Comparison of ENCODE assay signal across 8 cellular contexts in the genomic region with DNA sequence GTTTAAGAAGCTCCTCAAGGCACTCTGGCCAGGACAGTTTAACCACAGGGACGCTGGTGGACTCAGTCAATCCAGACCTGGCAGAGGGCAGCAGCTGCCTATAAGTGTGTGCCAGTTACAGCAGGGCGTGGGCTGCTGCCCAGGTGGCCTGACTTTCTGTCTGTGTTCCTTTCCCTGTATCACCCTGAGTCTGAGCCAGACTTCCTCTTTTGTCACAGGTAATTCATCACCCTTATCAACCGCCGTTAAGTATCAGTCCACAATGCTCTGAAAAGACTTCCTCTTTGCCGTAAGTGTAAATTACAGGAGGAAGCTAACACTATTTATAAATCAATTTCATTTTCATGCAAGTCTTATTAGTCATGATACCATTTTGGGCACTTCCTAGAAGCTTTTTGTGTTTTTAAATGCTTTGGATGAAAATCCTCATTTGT. TPM values are rescaled to one million over a fixed set of nuclear protein-coding genes. Genes with fewer than 3 reads are reported as not detected.
DNase-seq lines count a peak whose midpoint lies in the region; ATAC-seq and TF ChIP-seq lines count a peak whose summit lies in the region.

No MANE protein-coding gene starts in this region.

- peaks cover 34% of the 10 kb centered on the region for H3K4me1 ChIP-seq in foreskin keratinocyte

- peak overlapping the region; percentile 95 for H3K27ac Mint-ChIP-seq in T-helper 17 cell
- H3K27ac Mint-ChIP-seq in stimulated activated naive CD8-positive, alpha-beta T cell treated with anti-CD3 and anti-CD28 coated beads, Interleukin-15, Interleukin-2, amounts not matched to agents 100 ng/mL and 50 ng/mL, for 24 hours: peak overlapping the region; percentile 94

- H3K27me3 ChIP-seq in foreskin keratinocyte: no peaks in the 10 kb centered on the region

- H3K9me3 Mint-ChIP-seq in stimulated activated naive CD8-positive, alpha-beta T cell treated with anti-CD3 and anti-CD28 coated beads, Interleukin-15, Interleukin-2, amounts not matched to agents 100 ng/mL and 50 ng/mL, for 24 hours: no peaks in the 10 kb centered on the region

- H3K9me3 ChIP-seq in T-helper 17 cell (ENCODE audit: control insufficient read depth, low read length, poor library complexity, severe bottlenecking): no peaks in the 10 kb centered on the region

- H3K4me3 ChIP-seq in NB4 (ENCODE audit: low read depth, low read length): no peak overlapping the region

- no peak for TF ChIP-seq CTCF in NB4 (IDR thresholded peaks at IDR 0.05; ENCODE audit: low read depth, low read length)
- peak; percentile 5 for TF ChIP-seq CTCF in foreskin keratinocyte (conservative IDR thresholded peaks at IDR 0.05)

- peaks cover 54% of the 10 kb centered on the region for H3K4me1 Mint-ChIP-seq in T-helper 17 cell
- H3K4me1 Mint-ChIP-seq in stimulated activated naive CD8-positive, alpha-beta T cell treated with anti-CD3 and anti-CD28 coated beads, Interleukin-15, Interleukin-2, amounts not matched to agents 100 ng/mL and 50 ng/mL, for 24 hours (ENCODE audit: low read depth): peaks cover 99% of the 10 kb centered on the region

- H3K27me3 Mint-ChIP-seq in T-helper 17 cell: no peaks in the 10 kb centered on the region
- no peaks in the 10 kb centered on the region for H3K27me3 Mint-ChIP-seq in stimulated activated naive CD8-positive, alpha-beta T cell treated with anti-CD3 and anti-CD28 coated beads, Interleukin-15, Interleukin-2, amounts not matched to agents 100 ng/mL and 50 ng/mL, for 24 hours

- H3K27ac ChIP-seq in foreskin keratinocyte: peak overlapping the region; percentile 20

- no peak for TF ChIP-seq POLR2A in NB4 (IDR thresholded peaks at IDR 0.05; ENCODE audit: extremely low read depth, insufficient read length)

- H3K4me3 Mint-ChIP-seq in T-helper 17 cell: peak overlapping the region; percentile 83
- H3K4me3 Mint-ChIP-seq in stimulated activated naive CD8-positive, alpha-beta T cell treated with anti-CD3 and anti-CD28 coated beads, Interleukin-15, Interleukin-2, amounts not matched to agents 100 ng/mL and 50 ng/mL, for 24 hours: peak overlapping the region; percentile 80

- peak; percentile 57 to 58 for ATAC-seq in activated CD4-positive, CD25-positive, alpha-beta regulatory T cell treated with anti-CD3 and anti-CD28 coated beads, Interleukin-2, amount 50 U/mL, for 24 hours
- ATAC-seq in HG02623 (IDR thresholded peaks at IDR 0.05; ENCODE audit: unreplicated experiment): peak; percentile 73
- ATAC-seq in T-helper 17 cell: peak; percentile 57
- ATAC-seq in foreskin keratinocyte: peak; percentile 71

- DNase-seq in activated CD4-positive, CD25-positive, alpha-beta regulatory T cell (lab: John Stamatoyannopoulos, UW): no peak
- DNase-seq in NB4 (ENCODE audit: low read depth): peak; percentile 82
- peak in 1 of 3 donors; percentile 31 for DNase-seq in T-helper 17 cell
- peak in 1 of 2 donors; percentile 34 for DNase-seq in foreskin keratinocyte
- no peak for DNase-seq in ureter (ENCODE audit: low spot score)

- H3K36me3 Mint-ChIP-seq in T-helper 17 cell (ENCODE audit: low read depth): no peaks in the 10 kb centered on the region
- peaks cover 11% of the 10 kb centered on the region for H3K36me3 Mint-ChIP-seq in stimulated activated naive CD8-positive, alpha-beta T cell treated with anti-CD3 and anti-CD28 coated beads, Interleukin-15, Interleukin-2, amounts not matched to agents 100 ng/mL and 50 ng/mL, for 24 hours (ENCODE audit: low read depth)

RNA-seq across cellular contexts. Expression of a gene that starts 7.0 kb away (rescaled TPM):
- 10 to 100 TPM; 86.7 to 99.8 TPM for total RNA-seq in T-helper 17 cell
- 76.8 and 92.5 TPM in 2 replicates for total RNA-seq in foreskin keratinocyte
- polyA plus RNA-seq in foreskin keratinocyte: 22.6 and 23.2 TPM in 2 replicates
- 32.3 TPM for total RNA-seq in ureter
